In the genomic region with DNA sequence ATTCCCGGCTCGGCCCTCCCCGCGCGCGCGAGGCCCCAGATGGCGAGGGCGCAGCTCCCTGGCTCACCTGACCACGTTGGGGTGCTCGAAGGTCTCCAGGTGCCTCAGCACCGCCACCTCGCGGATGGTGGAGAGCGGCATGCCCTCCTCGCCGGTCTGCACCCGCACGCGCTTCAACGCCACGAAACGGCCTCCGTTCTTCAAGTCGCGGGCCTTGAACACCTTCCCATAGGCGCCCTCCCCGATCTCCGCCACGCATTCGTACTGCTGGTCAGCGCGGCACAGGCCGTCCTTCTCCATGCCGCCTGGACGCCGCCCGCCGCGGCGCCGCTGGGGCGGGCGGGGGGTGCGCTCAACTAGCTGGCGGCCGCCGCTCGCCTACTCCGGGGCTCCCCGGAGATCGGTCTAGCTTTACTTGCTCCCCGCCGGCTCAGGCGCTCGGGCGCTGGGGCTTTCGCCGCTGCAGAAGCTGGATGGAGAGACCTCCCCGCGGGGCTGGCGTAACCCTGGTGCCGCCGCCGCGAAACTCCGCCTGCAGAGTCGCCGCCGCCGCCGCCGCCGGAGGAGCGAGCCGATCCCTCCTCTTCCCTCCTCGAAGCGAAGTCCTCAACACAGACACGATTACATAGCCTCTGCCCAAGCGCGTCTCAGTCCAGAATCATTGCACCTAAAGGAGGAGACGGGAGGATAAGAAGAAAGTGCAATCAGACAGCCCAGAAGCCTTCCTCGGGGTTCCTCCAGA, we compare ENCODE assay signal across 8 cellular contexts. TPM values are rescaled to one million over a fixed set of nuclear protein-coding genes. Genes with fewer than 3 reads are reported as not detected.
DNase-seq lines count a peak whose midpoint lies in the region; ATAC-seq and TF ChIP-seq lines count a peak whose summit lies in the region.

No MANE protein-coding gene starts in this region.

- peak overlapping the region; percentile 78 to 87 (median 82) for H3K9ac ChIP-seq in BLaER1 treated with 17β-estradiol and CSF1 and Interleukin-3, amounts not matched to agents 10 nM and 100 nM
- H3K9ac ChIP-seq in mesendoderm (ENCODE audit: low read length) = peak overlapping the region; percentile 67

- WGBS in mesendoderm (ENCODE audit: extremely low coverage, insufficient coverage, low lambda C conversion rate) = no CpG with 5 or more reads among the region's 83 CpGs

- H2BK5ac ChIP-seq in mesendoderm (ENCODE audit: low read length) = no peak overlapping the region

- POLR2A ChIA-PET in activated CD8-positive, alpha-beta T cell treated with anti-CD3 and anti-CD28 coated beads for 36 hours (lab: Charles Lee) = interaction anchor here (0.6 to 4.4 kb wide), 25 partner anchors 9 to 219 kb away, joined by 3 to 52 read pairs (median 5); no protein-coding TSS in a partner anchor

- H3K36me3 Mint-ChIP-seq in activated CD8-positive, alpha-beta T cell treated with anti-CD3 and anti-CD28 coated beads for 36 hours (ENCODE audit: low read depth) = peaks cover 49% of the 10 kb centered on the region

- H3K36me3 ChIP-seq in BLaER1 treated with 17β-estradiol and CSF1 and Interleukin-3, amounts not matched to agents 10 nM and 100 nM = no peaks in the 10 kb centered on the region
- no peaks in the 10 kb centered on the region for H3K36me3 ChIP-seq in mesendoderm (ENCODE audit: control insufficient read depth, insufficient read depth, low read length)

- H3K4me3 ChIP-seq in BLaER1 treated with 17β-estradiol and CSF1 and Interleukin-3, amounts not matched to agents 10 nM and 100 nM = peak overlapping the region; percentile 70 to 88 (median 78)
- peak overlapping the region; percentile 57 for H3K4me3 ChIP-seq in mesendoderm (ENCODE audit: low read length)

- H3K79me2 ChIP-seq in mesendoderm (ENCODE audit: control insufficient read depth, insufficient read depth, low read length) = peaks cover 7% of the 10 kb centered on the region

- peaks cover 68 to 100% (median 97%) of the 10 kb centered on the region in 11 experiments for H3K27me3 ChIP-seq in BLaER1 treated with 17β-estradiol and CSF1 and Interleukin-3, amounts not matched to agents 10 nM and 100 nM
- no peaks in the 10 kb centered on the region for H3K27me3 ChIP-seq in mesendoderm (ENCODE audit: insufficient read depth, low read length, poor library complexity)

- H4K5ac ChIP-seq in mesendoderm (ENCODE audit: low read length) = no peak overlapping the region

- no peak overlapping the region for H2AK5ac ChIP-seq in mesendoderm (ENCODE audit: low read length)

- intact Hi-C loops in activated CD8-positive, alpha-beta T cell treated with anti-CD3 and anti-CD28 coated beads for 36 hours (cut with micrococcal nuclease) = loop anchor here (2.0 to 5.0 kb wide), 4 partner anchors 20 to 208 kb away; no protein-coding TSS in a partner anchor

- no peak overlapping the region for H2BK15ac ChIP-seq in mesendoderm (replicated peaks; ENCODE audit: low read depth)

- H3K18ac ChIP-seq in mesendoderm (ENCODE audit: low read length) = peak overlapping the region; percentile 19

- no peaks in the 10 kb centered on the region for H3K79me1 ChIP-seq in mesendoderm (ENCODE audit: low read length)

- no peaks in the 10 kb centered on the region for H3K9me3 ChIP-seq in BLaER1 treated with 17β-estradiol and CSF1 and Interleukin-3, amounts not matched to agents 10 nM and 100 nM (replicated peaks in 1 of 11)

- peak overlapping the region; percentile 94 for H3K4me3 Mint-ChIP-seq in activated CD8-positive, alpha-beta T cell treated with anti-CD3 and anti-CD28 coated beads for 36 hours

- peak; percentile 82 for TF ChIP-seq CTCF in activated CD8-positive, alpha-beta T cell treated with anti-CD3 and anti-CD28 coated beads for 36 hours (IDR thresholded peaks at IDR 0.05)

- DNase-seq in NCI-H69 (lab: John Stamatoyannopoulos, UW) = peak; percentile 94
- DNase-seq in activated CD8-positive, alpha-beta T cell treated with anti-CD3 and anti-CD28 coated beads for 36 hours = peak; percentile 94
- peak; percentile 83 for DNase-seq in effector CD4-positive, alpha-beta T cell
- DNase-seq in mesendoderm = peak; percentile 92
- DNase-seq in stimulated activated CD8-positive, alpha-beta memory T cell treated with anti-CD3 and anti-CD28 coated beads, Interleukin-15, amount 100 ng/mL, for 24 hours (ENCODE audit: low read depth) = peak; percentile 59

- H3K9me3 Mint-ChIP-seq in activated CD8-positive, alpha-beta T cell treated with anti-CD3 and anti-CD28 coated beads for 36 hours = no peaks in the 10 kb centered on the region

- peaks cover 0 to 21% (median 0%) of the 10 kb centered on the region in 11 experiments; a peak in 7 of 22 replicates for H4K20me1 ChIP-seq in BLaER1 treated with 17β-estradiol and CSF1 and Interleukin-3, amounts not matched to agents 10 nM and 100 nM

- no peak overlapping the region for H3K4ac ChIP-seq in mesendoderm (ENCODE audit: low read depth, low read length)

- H4K8ac ChIP-seq in mesendoderm (ENCODE audit: low read depth, low read length) = no peak overlapping the region

- H3K56ac ChIP-seq in mesendoderm (ENCODE audit: low read length) = peak overlapping the region; percentile 86

- peaks cover 2% of the 10 kb centered on the region for H3K27me3 Mint-ChIP-seq in activated CD8-positive, alpha-beta T cell treated with anti-CD3 and anti-CD28 coated beads for 36 hours

- peak; percentile 57 for TF ChIP-seq POLR2A in GM19193 (IDR thresholded peaks at IDR 0.05; ENCODE audit: extremely low read depth, insufficient read depth, insufficient read length)

- H3K4me1 Mint-ChIP-seq in activated CD8-positive, alpha-beta T cell treated with anti-CD3 and anti-CD28 coated beads for 36 hours (ENCODE audit: low read depth) = peaks cover 43% of the 10 kb centered on the region

- peak overlapping the region; percentile 86 for H3K23ac ChIP-seq in mesendoderm (ENCODE audit: low read length)

- CTCF ChIA-PET in activated CD8-positive, alpha-beta T cell treated with anti-CD3 and anti-CD28 coated beads for 36 hours (lab: Charles Lee) = interaction anchor here (0.6 to 6.3 kb wide), 50 partner anchors 10 to 304 kb away, joined by 3 to 65 read pairs (median 4); a partner anchor contains a TSS

- peak overlapping the region; percentile 40 to 86 (median 79) for H3K27ac ChIP-seq in BLaER1 treated with 17β-estradiol and CSF1 and Interleukin-3, amounts not matched to agents 10 nM and 100 nM
- peak overlapping the region; percentile 68 for H3K27ac ChIP-seq in mesendoderm (ENCODE audit: low read depth, low read length)

- H2BK120ac ChIP-seq in mesendoderm (ENCODE audit: low read depth, low read length) = no peak overlapping the region

- H3K4me1 ChIP-seq in BLaER1 treated with 17β-estradiol and CSF1 and Interleukin-3, amounts not matched to agents 10 nM and 100 nM = peaks cover 29 to 48% (median 38%) of the 10 kb centered on the region in 10 experiments
- H3K4me1 ChIP-seq in mesendoderm (ENCODE audit: control insufficient read depth, low read depth, low read length) = no peaks in the 10 kb centered on the region

- H3K4me2 ChIP-seq in BLaER1 treated with 17β-estradiol and CSF1 and Interleukin-3, amounts not matched to agents 10 nM and 100 nM = peak overlapping the region; percentile 86 to 99 (median 94)
- H3K4me2 ChIP-seq in mesendoderm (ENCODE audit: low read length) = peak overlapping the region; percentile 71

- peak; percentile 63 for ATAC-seq in HG03432 (IDR thresholded peaks at IDR 0.05; ENCODE audit: unreplicated experiment)
- ATAC-seq in activated CD8-positive, alpha-beta T cell treated with anti-CD3 and anti-CD28 coated beads for 36 hours = peak; percentile 63

- peak overlapping the region; percentile 93 for H3K27ac Mint-ChIP-seq in activated CD8-positive, alpha-beta T cell treated with anti-CD3 and anti-CD28 coated beads for 36 hours

RNA-seq across cellular contexts. Expression of a gene that starts 3.2 kb away (rescaled TPM):
- total RNA-seq in activated CD8-positive, alpha-beta T cell treated with anti-CD3 and anti-CD28 coated beads for 36 hours = 100 to 1,000 TPM; 130 to 138 TPM
- 10.9 TPM for polyA plus RNA-seq in mesendoderm (2013, experiment 1 of 2)
- polyA plus RNA-seq in mesendoderm (2013, experiment 2 of 2) = 9.9 TPM

Comparison
In these comparisons a context has a peak if more than half of its experiments do, and no peak if none do; other contexts are left out.
1. Peak in every context shown above with its lines: DNase-seq, ATAC-seq, H3K4me3 ChIP-seq and H3K27ac ChIP-seq.